In the genomic region with DNA sequence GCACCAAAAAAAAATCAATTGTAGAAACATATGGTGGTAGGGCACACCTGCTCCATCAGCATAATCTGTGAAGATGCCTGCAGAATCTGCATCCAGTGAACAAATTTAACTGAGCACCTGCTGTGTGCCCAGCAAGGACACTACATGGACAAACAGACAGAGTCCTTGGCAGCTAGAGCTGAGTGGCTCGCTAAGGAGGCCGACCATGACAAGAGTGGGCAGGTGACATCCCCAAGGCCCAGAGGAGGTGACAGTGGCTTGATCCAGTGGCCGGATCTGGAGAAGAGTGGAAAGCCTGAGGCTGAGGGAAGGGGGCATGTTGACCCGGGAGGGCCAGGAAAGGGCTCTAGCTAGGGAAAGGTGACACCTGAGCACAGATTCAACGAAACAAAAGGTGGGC, we compare ENCODE assay signal across 18 cellular contexts.
"Had no signal": no experiment of that assay in that cellular context is flagged by ENCODE, and none has a peak within 500 bp of the region (broad histone marks: within the 10 kb centered on the region; RNA-seq: fewer than 3 reads in every experiment).

No MANE protein-coding gene starts in this region.

- H3K9me3 Mint-ChIP-seq: activated T-helper 17 cell treated with anti-CD3 and anti-CD28 coated beads, Interleukin-2, amount 50 U/mL, for 72 hours; natural killer cell treated with Interleukin-12 subunit alpha and Interleukin-12 subunit beta and Interleukin-15 and Interleukin-18, amount 100 ng/mL, for 72 hours; stimulated activated naive CD8-positive, alpha-beta T cell treated with anti-CD3 and anti-CD28 coated beads, Interleukin-15, amount 100 ng/mL, for 72 hours; T-helper 2 cell treated with Interferon-gamma antibody and Interleukin-4, amounts not matched to agents 5 μg/mL and 100 μg/mL, for 36 hours; type B pancreatic cell had no signal

- H3K27ac Mint-ChIP-seq: activated T-helper 17 cell treated with anti-CD3 and anti-CD28 coated beads, Interleukin-2, amount 50 U/mL, for 72 hours; T-helper 2 cell treated with Interferon-gamma antibody and Interleukin-4, amounts not matched to agents 5 μg/mL and 100 μg/mL, for 36 hours had no signal

- H3K4me3 ChIP-seq: breast epithelium, dorsolateral prefrontal cortex, left ventricle myocardium inferior, right lobe of liver, smooth muscle cell had no signal

- H3K27me3 ChIP-seq: breast epithelium, dorsolateral prefrontal cortex, right lobe of liver had no signal

- H3K9me3 ChIP-seq: breast epithelium, left ventricle myocardium inferior, right lobe of liver had no signal

- H3K4me1 Mint-ChIP-seq: activated T-helper 17 cell treated with anti-CD3 and anti-CD28 coated beads, Interleukin-2, amount 50 U/mL, for 72 hours had no signal

- H3K27me3 Mint-ChIP-seq: activated T-helper 17 cell treated with anti-CD3 and anti-CD28 coated beads, Interleukin-2, amount 50 U/mL, for 72 hours; natural killer cell treated with Interleukin-12 subunit alpha and Interleukin-12 subunit beta and Interleukin-15 and Interleukin-18, amount 100 ng/mL, for 72 hours; stimulated activated naive CD8-positive, alpha-beta T cell treated with anti-CD3 and anti-CD28 coated beads, Interleukin-15, amount 100 ng/mL, for 72 hours; type B pancreatic cell had no signal

- H3K36me3 Mint-ChIP-seq: natural killer cell treated with Interleukin-12 subunit alpha and Interleukin-12 subunit beta and Interleukin-15 and Interleukin-18, amount 100 ng/mL, for 72 hours had no signal

- ATAC-seq: activated CD4-positive, CD25-positive, alpha-beta regulatory T cell treated with anti-CD3 and anti-CD28 coated beads, Interleukin-2, amount 50 U/mL, for 24 hours; activated T-helper 17 cell treated with anti-CD3 and anti-CD28 coated beads, Interleukin-2, amount 50 U/mL, for 72 hours; esophagus mucosa; natural killer cell treated with Interleukin-12 subunit alpha and Interleukin-12 subunit beta and Interleukin-15 and Interleukin-18, amount 100 ng/mL, for 72 hours; right lobe of liver had no signal

- H3K4me3 Mint-ChIP-seq: activated T-helper 17 cell treated with anti-CD3 and anti-CD28 coated beads, Interleukin-2, amount 50 U/mL, for 72 hours; natural killer cell treated with Interleukin-12 subunit alpha and Interleukin-12 subunit beta and Interleukin-15 and Interleukin-18, amount 100 ng/mL, for 72 hours; stimulated activated naive CD8-positive, alpha-beta T cell treated with anti-CD3 and anti-CD28 coated beads, Interleukin-15, amount 100 ng/mL, for 72 hours; T-helper 2 cell treated with Interferon-gamma antibody and Interleukin-4, amounts not matched to agents 5 μg/mL and 100 μg/mL, for 36 hours; type B pancreatic cell had no signal

- DNase-seq: activated CD4-positive, alpha-beta T cell treated with anti-CD3 and anti-CD28 coated beads, Interleukin-2, amount 50 U/mL, for 1 hour; activated naive CD4-positive, alpha-beta T cell treated with Interleukin-2 at 50 U/mL for 16 hours; anterior cingulate cortex; hippocampal formation; left ventricle myocardium inferior; occipital lobe; right lobe of liver; stimulated activated CD4-positive, alpha-beta T cell treated with anti-CD3 and anti-CD28 coated beads, Interleukin-4, amount 100 ng/mL, for 4 hours; stimulated activated naive CD8-positive, alpha-beta T cell treated with anti-CD3 and anti-CD28 coated beads, Interleukin-15, amount 100 ng/mL, for 72 hours had no signal

- H3K27ac ChIP-seq: breast epithelium, left ventricle myocardium inferior, right lobe of liver had no signal

- H3K4me1 ChIP-seq: breast epithelium, right lobe of liver had no signal

- H3K36me3 ChIP-seq: breast epithelium, right lobe of liver had no signal
